In the genomic region with DNA sequence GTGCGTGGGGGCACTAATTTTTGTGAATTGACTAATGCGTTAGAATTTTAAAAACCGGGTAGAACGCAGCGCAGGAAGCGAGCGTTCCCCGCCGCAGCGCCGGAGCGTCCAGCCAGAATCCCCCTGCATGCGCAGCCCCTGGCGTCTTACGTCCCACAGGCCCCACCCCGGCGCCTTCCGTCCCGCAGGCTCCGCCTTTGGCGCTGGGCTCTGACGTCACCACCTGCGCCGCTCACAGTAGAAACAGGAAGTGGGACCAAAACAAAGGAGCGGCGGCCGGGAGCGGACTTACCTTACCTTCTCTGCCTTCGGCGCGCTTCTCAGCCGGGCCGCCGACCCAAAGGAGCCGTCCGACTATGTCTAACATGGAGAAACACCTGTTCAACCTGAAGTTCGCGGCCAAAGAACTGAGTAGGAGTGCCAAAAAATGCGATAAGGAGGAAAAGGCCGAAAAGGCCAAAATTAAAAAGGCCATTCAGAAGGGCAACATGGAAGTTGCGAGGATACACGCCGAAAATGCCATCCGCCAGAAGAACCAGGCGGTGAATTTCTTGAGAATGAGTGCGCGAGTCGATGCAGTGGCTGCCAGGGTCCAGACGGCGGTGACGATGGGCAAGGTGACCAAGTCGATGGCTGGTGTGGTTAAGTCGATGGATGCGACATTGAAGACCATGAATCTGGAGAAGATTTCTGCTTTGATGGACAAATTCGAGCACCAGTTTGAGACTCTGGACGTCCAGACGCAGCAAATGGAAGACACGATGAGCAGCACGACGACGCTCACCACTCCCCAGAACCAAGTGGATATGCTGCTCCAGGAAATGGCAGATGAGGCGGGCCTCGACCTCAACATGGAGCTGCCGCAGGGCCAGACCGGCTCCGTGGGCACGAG, we compare ENCODE assay signal across 8 cellular contexts. TPM values are rescaled to one million over a fixed set of nuclear protein-coding genes. Genes with fewer than 3 reads are reported as not detected.
A peak's percentile ranks its signal among the peaks of the same experiment; 100 is the strongest.
DNase-seq lines count a peak whose midpoint lies in the region; ATAC-seq, FAIRE-seq and TF ChIP-seq lines count a peak whose summit lies in the region.

A gene with protein sequence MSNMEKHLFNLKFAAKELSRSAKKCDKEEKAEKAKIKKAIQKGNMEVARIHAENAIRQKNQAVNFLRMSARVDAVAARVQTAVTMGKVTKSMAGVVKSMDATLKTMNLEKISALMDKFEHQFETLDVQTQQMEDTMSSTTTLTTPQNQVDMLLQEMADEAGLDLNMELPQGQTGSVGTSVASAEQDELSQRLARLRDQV (plus strand): TSS at position 258 of the 892 bp plus-strand sequence. CDS start 99 bp downstream, at position 357.

- peak within 1 kb of the TSS; percentile 91 to 99 for H3K27ac ChIP-seq in A549
- H3K27ac ChIP-seq in VCaP, result peak within 1 kb of the TSS; percentile 60
- H3K27ac ChIP-seq in breast epithelium, result peak within 1 kb of the TSS; percentile 94 to 99
- peak within 1 kb of the TSS; percentile 37 to 99 (median 94) for H3K27ac ChIP-seq in skin epidermis

- H3K4me1 ChIP-seq in A549 (peaks cover 61% of the 10 kb centered on the region), breast epithelium (peaks cover 0 to 5% of the 10 kb centered on the region in 2 donors)

- H3K4me3 ChIP-seq in A549 (peak within 1 kb of the TSS; percentile 78), breast epithelium (peak within 1 kb of the TSS; percentile 85 to 95 (median 90)), iPS-18c (ENCODE audit: insufficient read depth, low read depth, low read length) (peak within 1 kb of the TSS; percentile 79), skin epidermis (peak within 1 kb of the TSS; percentile 72 to 98 (median 89))

- TF ChIP-seq POLR2A in A549 (IDR thresholded peaks at IDR 0.05; ENCODE audit: low read length) (peak; percentile 74), breast epithelium (IDR thresholded peaks at IDR 0.05) (peak; percentile 96)

- intact Hi-C loops in breast epithelium (cut with DNase I; ENCODE audit: low total_unique reads), result loop anchor here (5.0 kb wide), 1 partner anchor 1379 kb away; no protein-coding TSS in a partner anchor

- ATAC-seq in A549, result peak; percentile 85 to 87
- peak; percentile 95 for ATAC-seq in GM18867 (IDR thresholded peaks at IDR 0.05; ENCODE audit: unreplicated experiment)
- ATAC-seq in HG03103 (IDR thresholded peaks at IDR 0.05; ENCODE audit: low read depth, unreplicated experiment), result peak; percentile 93

- TF ChIP-seq CTCF in A549 (IDR thresholded peaks at IDR 0.05) (no peak), VCaP (conservative IDR thresholded peaks at IDR 0.05) (no peak), breast epithelium (IDR thresholded peaks at IDR 0.05) (no peak)

- H3K27me3 ChIP-seq in breast epithelium, result no peaks in the 10 kb centered on the region

- H3K36me3 ChIP-seq in breast epithelium, result no peaks in the 10 kb centered on the region

- POLR2A ChIA-PET in A549 (lab: Yijun Ruan, JAX), result interaction anchor here (0.7 kb wide), 1 partner anchor 10 kb away, joined by 3 read pairs; no protein-coding TSS in a partner anchor

- no peak for TF ChIP-seq EP300 in A549 (IDR thresholded peaks at IDR 0.05)

- WGBS in A549 (ENCODE audit: missing lambda C conversion rate), result under 1% methylated on average over 41 of the region's 67 CpGs

- DNase-seq in A549 (ENCODE audit: low read depth in 1 of 2, low spot score in 1 of 2) (peak; percentile 46 to 95), NCI-H2196 (lab: John Stamatoyannopoulos, UW; ENCODE audit: unreplicated experiment) (peak; percentile 99), breast epithelium (ENCODE audit: low spot score in 2 of 2) (peak; percentile 97 to 98)

- CTCF ChIA-PET in A549 (lab: Yijun Ruan, JAX), result interaction anchor here (1.4 kb wide), 1 partner anchor 118 kb away, joined by 5 read pairs; no protein-coding TSS in a partner anchor

- no peak for FAIRE-seq in A549 (lab: Jason Lieb, UNC)

- H3K9me3 ChIP-seq in A549, result no peaks in the 10 kb centered on the region
- no peaks in the 10 kb centered on the region for H3K9me3 ChIP-seq in breast epithelium
- H3K9me3 ChIP-seq in iPS-18c (ENCODE audit: control insufficient read depth, insufficient read depth, low read length), result no peaks in the 10 kb centered on the region

- peak within 1 kb of the TSS; percentile 75 for H3K4me2 ChIP-seq in A549

- TF ChIP-seq RAD21 in A549 (conservative IDR thresholded peaks at IDR 0.05 in 1 of 2, IDR thresholded peaks at IDR 0.05 in 1 of 2), result 0 out of 5 replicates have a peak, but pooled peaks of 1 of the 2 experiments have one; percentile 12

TF ChIP-seq in A549, 52 proteins besides CTCF, POLR2A, EP300 and RAD21 (continues in another document):
- TF ChIP-seq, protein P1, sequence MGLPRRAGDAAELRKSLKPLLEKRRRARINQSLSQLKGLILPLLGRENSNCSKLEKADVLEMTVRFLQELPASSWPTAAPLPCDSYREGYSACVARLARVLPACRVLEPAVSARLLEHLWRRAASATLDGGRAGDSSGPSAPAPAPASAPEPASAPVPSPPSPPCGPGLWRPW (IDR thresholded peaks at IDR 0.05), result no peak
- TF ChIP-seq MAZ (IDR thresholded peaks at IDR 0.05; ENCODE audit: borderline replicate concordance, low read depth, low read length) (no peak), POLR2AphosphoS2 (conservative IDR thresholded peaks at IDR 0.05; ENCODE audit: low read length) (0 out of 2 replicates have a peak, but pooled peaks have one; percentile 4), CHD4 (IDR thresholded peaks at IDR 0.05; ENCODE audit: borderline replicate concordance) (no peak), NR3C1 (IDR thresholded peaks at IDR 0.05) (no peak), FOSB (CRISPR knock-in tag; IDR thresholded peaks at IDR 0.05) (no peak), PHF8 (IDR thresholded peaks at IDR 0.05; ENCODE audit: borderline replicate concordance, low read depth) (peak; percentile 83), HEYL (CRISPR knock-in tag; IDR thresholded peaks at IDR 0.05) (no peak), RFX5 (IDR thresholded peaks at IDR 0.05) (0 out of 2 replicates have a peak, but pooled peaks have one; percentile 24), FOSL2 (IDR thresholded peaks at IDR 0.05) (no peak), FOSL2 (CRISPR knock-in tag; IDR thresholded peaks at IDR 0.05) (no peak; the same call in 1 of the 2 replicates), HDAC2 (IDR thresholded peaks at IDR 0.05) (no peak), SREBF2 (IDR thresholded peaks at IDR 0.05) (no peak), ZFP36 (IDR thresholded peaks at IDR 0.05; ENCODE audit: borderline replicate concordance, partially characterized antibody) (no peak), EHMT2 (IDR thresholded peaks at IDR 0.05; ENCODE audit: low read depth) (no peak), ZSCAN20 (CRISPR knock-in tag; IDR thresholded peaks at IDR 0.05) (no peak), MAFK (IDR thresholded peaks at IDR 0.05; ENCODE audit: partially characterized antibody) (no peak), CEBPB (IDR thresholded peaks at IDR 0.05) (no peak), GATA3 (IDR thresholded peaks at IDR 0.05; ENCODE audit: borderline replicate concordance) (no peak; the same call in 1 of the 2 replicates), RCOR1 (IDR thresholded peaks at IDR 0.05; ENCODE audit: low read depth, low read length) (no peak), RARB (CRISPR knock-in tag; IDR thresholded peaks at IDR 0.05) (no peak), SMC3 (IDR thresholded peaks at IDR 0.05) (no peak), CHD2 (IDR thresholded peaks at IDR 0.05; ENCODE audit: low read length, partially characterized antibody) (no peak), KDM1A (IDR thresholded peaks at IDR 0.05; ENCODE audit: low read depth) (no peak), ZNF302 (CRISPR knock-in tag; IDR thresholded peaks at IDR 0.05) (no peak), ESRRA (IDR thresholded peaks at IDR 0.05; ENCODE audit: borderline replicate concordance, low read length) (no peak), FOXS1 (CRISPR knock-in tag; IDR thresholded peaks at IDR 0.05) (no peak), KDM5A (IDR thresholded peaks at IDR 0.05) (peak; percentile 78), BHLHE40 (IDR thresholded peaks at IDR 0.05; ENCODE audit: low read depth, low read length) (no peak), NPAS2 (CRISPR knock-in tag; IDR thresholded peaks at IDR 0.05; ENCODE audit: borderline replicate concordance) (no peak), EHF (CRISPR knock-in tag; IDR thresholded peaks at IDR 0.05) (no peak), ZC3H11A (IDR thresholded peaks at IDR 0.05) (no peak)
- TF ChIP-seq, protein P2, sequence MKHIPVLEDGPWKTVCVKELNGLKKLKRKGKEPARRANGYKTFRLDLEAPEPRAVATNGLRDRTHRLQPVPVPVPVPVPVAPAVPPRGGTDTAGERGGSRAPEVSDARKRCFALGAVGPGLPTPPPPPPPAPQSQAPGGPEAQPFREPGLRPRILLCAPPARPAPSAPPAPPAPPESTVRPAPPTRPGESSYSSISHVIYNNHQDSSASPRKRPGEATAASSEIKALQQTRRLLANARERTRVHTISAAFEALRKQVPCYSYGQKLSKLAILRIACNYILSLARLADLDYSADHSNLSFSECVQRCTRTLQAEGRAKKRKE (CRISPR knock-in tag; IDR thresholded peaks at IDR 0.05; ENCODE audit: low read depth), result no peak
- TF ChIP-seq, protein P3, sequence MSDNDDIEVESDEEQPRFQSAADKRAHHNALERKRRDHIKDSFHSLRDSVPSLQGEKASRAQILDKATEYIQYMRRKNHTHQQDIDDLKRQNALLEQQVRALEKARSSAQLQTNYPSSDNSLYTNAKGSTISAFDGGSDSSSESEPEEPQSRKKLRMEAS (IDR thresholded peaks at IDR 0.05), result peak; percentile 80
- TF ChIP-seq, protein P4, sequence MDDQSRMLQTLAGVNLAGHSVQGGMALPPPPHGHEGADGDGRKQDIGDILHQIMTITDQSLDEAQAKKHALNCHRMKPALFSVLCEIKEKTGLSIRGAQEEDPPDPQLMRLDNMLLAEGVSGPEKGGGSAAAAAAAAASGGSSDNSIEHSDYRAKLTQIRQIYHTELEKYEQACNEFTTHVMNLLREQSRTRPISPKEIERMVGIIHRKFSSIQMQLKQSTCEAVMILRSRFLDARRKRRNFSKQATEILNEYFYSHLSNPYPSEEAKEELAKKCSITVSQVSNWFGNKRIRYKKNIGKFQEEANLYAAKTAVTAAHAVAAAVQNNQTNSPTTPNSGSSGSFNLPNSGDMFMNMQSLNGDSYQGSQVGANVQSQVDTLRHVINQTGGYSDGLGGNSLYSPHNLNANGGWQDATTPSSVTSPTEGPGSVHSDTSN (IDR thresholded peaks at IDR 0.05), result no peak

RNA-seq across cellular contexts. Expression of the gene that starts here (rescaled TPM):
- polyA plus RNA-seq in A549 (2011; rRNA removed) (53.0 and 60.8 TPM in 2 replicates), A549 (2017; fragmentation: RNase III; extraction: RNeasy Plus Mini Kit Qiagen cat#74134 plus additional on column Dnase treatment) (34.4 to 44.9 TPM (median 39.3 TPM) in 3 replicates)
- polyA plus RNA-seq in A549 (2012; cell fraction: cytosol; rRNA removed), result 36.0 and 39.7 TPM in 2 replicates
- 18.5 and 36.3 TPM in 2 replicates for polyA plus RNA-seq in A549 (2012; cell fraction: nucleus; rRNA removed)
- polyA minus RNA-seq in A549 (2011; rRNA and poly(A)+ RNA removed), result 38.6 and 41.5 TPM in 2 replicates
- total RNA-seq in breast epithelium, result 10 to 100 TPM; 41.0 to 63.4 (median 44.8) TPM

Comparison
In these comparisons a context has a peak if more than half of its experiments do, and no peak if none do; other contexts are left out.
1. Peak in every context shown above with its lines: DNase-seq, ATAC-seq, H3K4me3 ChIP-seq and H3K27ac ChIP-seq.